In the genomic region with DNA sequence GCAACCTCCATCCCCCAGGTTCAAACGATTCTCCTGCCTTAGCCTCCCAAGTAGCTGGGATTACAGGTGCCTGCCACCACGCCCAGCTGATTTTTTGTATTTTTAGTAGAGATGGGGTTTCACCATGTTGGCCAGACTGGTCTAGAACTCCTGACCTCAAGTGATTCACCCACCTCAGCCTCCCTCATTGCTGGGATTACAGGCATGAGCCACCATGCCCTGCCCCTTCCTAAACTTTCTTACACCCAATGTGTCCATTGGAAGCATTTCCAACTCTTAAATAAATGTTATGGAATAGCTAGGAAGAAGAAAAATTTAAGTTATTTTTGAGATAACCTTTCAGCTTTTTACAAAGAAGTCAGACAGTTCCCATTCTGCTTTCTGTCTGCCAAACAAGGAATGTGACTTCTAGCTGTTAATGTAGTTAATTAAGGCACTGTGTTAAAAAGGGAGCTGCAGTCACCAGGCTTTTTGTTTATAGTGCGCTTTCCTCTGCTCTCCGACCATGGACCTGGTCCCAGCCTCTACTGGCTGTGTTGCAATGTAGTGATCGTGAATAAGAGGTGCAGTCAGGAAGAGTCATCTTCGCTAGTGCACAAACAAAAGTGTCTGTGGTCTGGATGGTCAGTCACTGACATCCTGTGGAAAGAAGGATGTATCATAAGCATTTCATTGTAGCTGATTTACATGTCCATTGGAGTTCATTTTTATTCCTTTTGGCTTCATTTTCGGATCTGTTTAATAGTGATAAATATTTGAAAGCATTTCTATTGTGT, we compare ENCODE assay signal across 11 cellular contexts. TPM values are rescaled to one million over a fixed set of nuclear protein-coding genes. Genes with fewer than 3 reads are reported as not detected.
DNase-seq lines count a peak whose midpoint lies in the region; ATAC-seq and TF ChIP-seq lines count a peak whose summit lies in the region.
"Had no signal": no experiment of that assay in that cellular context is flagged by ENCODE, and none has a peak within 500 bp of the region (broad histone marks: within the 10 kb centered on the region; RNA-seq: fewer than 3 reads in every experiment).

No MANE protein-coding gene starts in this region.

- WGBS in SK-N-SH (ENCODE audit: low lambda C conversion rate): 67% methylated on average over 7 of the region's 7 CpGs

- H3K36me3 ChIP-seq in SK-N-SH (replicated peaks in 1 of 2; ENCODE audit: control insufficient read depth in 1 of 2, insufficient read depth in 2 of 2, low read length in 1 of 2): peaks cover 20 to 30% of the 10 kb centered on the region in 2 experiments
- H3K36me3 ChIP-seq in SJSA1: peaks cover 50% of the 10 kb centered on the region
- peaks cover 4% of the 10 kb centered on the region for H3K36me3 ChIP-seq in skeletal muscle satellite cell (ENCODE audit: insufficient read depth, low read length)

- no peak overlapping the region for H3K4me3 ChIP-seq in SK-N-SH (ENCODE audit: low read depth in 2 of 2, low read length in 1 of 2)
- no peak overlapping the region for H3K4me3 ChIP-seq in SJSA1
- H3K4me3 ChIP-seq in skeletal muscle satellite cell (ENCODE audit: low read length): no peak overlapping the region

- no peaks in the 10 kb centered on the region for H3K9me3 ChIP-seq in SK-N-SH
- no peaks in the 10 kb centered on the region for H3K9me3 ChIP-seq in SJSA1 (replicated peaks)
- H3K9me3 ChIP-seq in skeletal muscle satellite cell (replicated peaks; ENCODE audit: low read length): no peaks in the 10 kb centered on the region

- TF ChIP-seq CTCF in SK-N-SH (IDR thresholded peaks at IDR 0.05): no peak

- peaks cover 25% of the 10 kb centered on the region for H3F3A ChIP-seq in SK-N-SH (replicated peaks; ENCODE audit: insufficient read depth)

- H3K4me2 ChIP-seq in SK-N-SH: peak overlapping the region; percentile 4; the same call in 1 of the 2 replicates
- peak overlapping the region; percentile 74 for H3K4me2 ChIP-seq in skeletal muscle satellite cell (ENCODE audit: low read length)

- ATAC-seq in SK-N-SH treated with all-trans-retinoic acid at 6 μM for 48 hours: no peak
- no peak for ATAC-seq in GM21786 (IDR thresholded peaks at IDR 0.05; ENCODE audit: unreplicated experiment)

- DNase-seq in SK-N-SH (no peak), SJSA1 (ENCODE audit: low read depth in 1 of 2, low spot score in 2 of 2) (peak; percentile 71 to 74), fibroblast of peridontal ligament (ENCODE audit: extremely low read depth) (peak; percentile 73), NCI-H2081 (lab: John Stamatoyannopoulos, UW) (no peak), NCI-H187 (lab: John Stamatoyannopoulos, UW) (no peak)
- DNase-seq: activated B cell treated with CpG ODN at 0.5 μM for 24 hours; NCI-H774; stimulated activated CD4-positive, alpha-beta T cell treated with anti-CD3 and anti-CD28 coated beads, Interleukin-4, amount 100 ng/mL, for 4 hours had no signal

- POLR2A ChIA-PET in SK-N-SH (lab: Yijun Ruan, JAX): no interaction called here

- H3K4me1 ChIP-seq in SK-N-SH (ENCODE audit: control insufficient read depth in 1 of 2, insufficient read depth in 2 of 2, low read depth in 1 of 2, low read length in 1 of 2) (peaks cover 26 to 30% of the 10 kb centered on the region in 2 experiments), SJSA1 (replicated peaks) (peaks cover 33% of the 10 kb centered on the region), skeletal muscle satellite cell (ENCODE audit: control insufficient read depth, insufficient read depth, low read length) (peaks cover 43% of the 10 kb centered on the region)

- H3K27me3 ChIP-seq in SK-N-SH (ENCODE audit: insufficient read depth) (no peaks in the 10 kb centered on the region), SJSA1 (replicated peaks) (no peaks in the 10 kb centered on the region), skeletal muscle satellite cell (ENCODE audit: control insufficient read depth, insufficient read depth, low read length) (no peaks in the 10 kb centered on the region)

- no peak for TF ChIP-seq EP300 in SK-N-SH (IDR thresholded peaks at IDR 0.05; ENCODE audit: borderline replicate concordance in 1 of 2, low read depth in 1 of 2, low read length in 1 of 2)

- H4K20me1 ChIP-seq in SK-N-SH (ENCODE audit: insufficient read depth): peaks cover 51% of the 10 kb centered on the region

- CTCF ChIA-PET in SK-N-SH (lab: Yijun Ruan, JAX): interaction anchor here (0.6 to 11.8 kb wide), 37 partner anchors 8 to 266 kb away, joined by 3 to 206 read pairs (median 7); no protein-coding TSS in a partner anchor

- peaks cover 97% of the 10 kb centered on the region for H3K79me2 ChIP-seq in SK-N-SH (ENCODE audit: insufficient read depth)

- H2AFZ ChIP-seq in SK-N-SH (ENCODE audit: low read depth): no peak overlapping the region

- TF ChIP-seq RAD21 in SK-N-SH (IDR thresholded peaks at IDR 0.05; ENCODE audit: low read length): no peak

- H3K27ac ChIP-seq in SK-N-SH (ENCODE audit: low read depth in 2 of 2, low read length in 1 of 2): peak overlapping the region in 1 of 2 experiments; percentile 25; a peak in 2 of 4 replicates
- H3K27ac ChIP-seq in SJSA1: peak overlapping the region; percentile 12

- no peak overlapping the region for H3K9ac ChIP-seq in SK-N-SH
- peak overlapping the region; percentile 39 for H3K9ac ChIP-seq in skeletal muscle satellite cell (ENCODE audit: low read depth, low read length)

- no peaks in the 10 kb centered on the region for H3K9me2 ChIP-seq in SK-N-SH

TF ChIP-seq in SK-N-SH, 30 proteins besides CTCF, POLR2A, EP300 and RAD21 (continues in another document):
- no peak for TF ChIP-seq MEF2A (IDR thresholded peaks at IDR 0.05; ENCODE audit: borderline replicate concordance, low read depth)
- TF ChIP-seq, protein P1, sequence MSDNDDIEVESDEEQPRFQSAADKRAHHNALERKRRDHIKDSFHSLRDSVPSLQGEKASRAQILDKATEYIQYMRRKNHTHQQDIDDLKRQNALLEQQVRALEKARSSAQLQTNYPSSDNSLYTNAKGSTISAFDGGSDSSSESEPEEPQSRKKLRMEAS (IDR thresholded peaks at IDR 0.05; ENCODE audit: low read depth): no peak
- no peak for TF ChIP-seq RCOR1 (IDR thresholded peaks at IDR 0.05; ENCODE audit: low read length)
- TF ChIP-seq FOXJ3 (CRISPR knock-in tag; IDR thresholded peaks at IDR 0.05): no peak

TF ChIP-seq in SK-N-SH treated with all-trans-retinoic acid at 6 μM for 48 hours, 23 proteins besides CTCF, POLR2A, EP300 and RAD21 (continues in another document):
- TF ChIP-seq SNAI2 (CRISPR knock-in tag; IDR thresholded peaks at IDR 0.05) (no peak), ESRRG (CRISPR knock-in tag; IDR thresholded peaks at IDR 0.05) (no peak), ISL1 (CRISPR knock-in tag; IDR thresholded peaks at IDR 0.05) (no peak), ZC3H10 (CRISPR knock-in tag; IDR thresholded peaks at IDR 0.05) (no peak), TCF4 (CRISPR knock-in tag; IDR thresholded peaks at IDR 0.05; ENCODE audit: borderline replicate concordance) (no peak), OSR1 (CRISPR knock-in tag; IDR thresholded peaks at IDR 0.05) (no peak), ZNF565 (CRISPR knock-in tag; conservative IDR thresholded peaks at IDR 0.05; ENCODE audit: low read depth) (no peak), ZFP30 (CRISPR knock-in tag; IDR thresholded peaks at IDR 0.05) (no peak), RARB (CRISPR knock-in tag; IDR thresholded peaks at IDR 0.05) (no peak), ARNTL (CRISPR knock-in tag; IDR thresholded peaks at IDR 0.05; ENCODE audit: borderline replicate concordance, low read depth) (no peak)
- TF ChIP-seq, protein P2, sequence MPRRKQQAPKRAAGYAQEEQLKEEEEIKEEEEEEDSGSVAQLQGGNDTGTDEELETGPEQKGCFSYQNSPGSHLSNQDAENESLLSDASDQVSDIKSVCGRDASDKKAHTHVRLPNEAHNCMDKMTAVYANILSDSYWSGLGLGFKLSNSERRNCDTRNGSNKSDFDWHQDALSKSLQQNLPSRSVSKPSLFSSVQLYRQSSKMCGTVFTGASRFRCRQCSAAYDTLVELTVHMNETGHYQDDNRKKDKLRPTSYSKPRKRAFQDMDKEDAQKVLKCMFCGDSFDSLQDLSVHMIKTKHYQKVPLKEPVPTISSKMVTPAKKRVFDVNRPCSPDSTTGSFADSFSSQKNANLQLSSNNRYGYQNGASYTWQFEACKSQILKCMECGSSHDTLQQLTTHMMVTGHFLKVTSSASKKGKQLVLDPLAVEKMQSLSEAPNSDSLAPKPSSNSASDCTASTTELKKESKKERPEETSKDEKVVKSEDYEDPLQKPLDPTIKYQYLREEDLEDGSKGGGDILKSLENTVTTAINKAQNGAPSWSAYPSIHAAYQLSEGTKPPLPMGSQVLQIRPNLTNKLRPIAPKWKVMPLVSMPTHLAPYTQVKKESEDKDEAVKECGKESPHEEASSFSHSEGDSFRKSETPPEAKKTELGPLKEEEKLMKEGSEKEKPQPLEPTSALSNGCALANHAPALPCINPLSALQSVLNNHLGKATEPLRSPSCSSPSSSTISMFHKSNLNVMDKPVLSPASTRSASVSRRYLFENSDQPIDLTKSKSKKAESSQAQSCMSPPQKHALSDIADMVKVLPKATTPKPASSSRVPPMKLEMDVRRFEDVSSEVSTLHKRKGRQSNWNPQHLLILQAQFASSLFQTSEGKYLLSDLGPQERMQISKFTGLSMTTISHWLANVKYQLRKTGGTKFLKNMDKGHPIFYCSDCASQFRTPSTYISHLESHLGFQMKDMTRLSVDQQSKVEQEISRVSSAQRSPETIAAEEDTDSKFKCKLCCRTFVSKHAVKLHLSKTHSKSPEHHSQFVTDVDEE (CRISPR knock-in tag; IDR thresholded peaks at IDR 0.05): no peak
- TF ChIP-seq, protein P3, sequence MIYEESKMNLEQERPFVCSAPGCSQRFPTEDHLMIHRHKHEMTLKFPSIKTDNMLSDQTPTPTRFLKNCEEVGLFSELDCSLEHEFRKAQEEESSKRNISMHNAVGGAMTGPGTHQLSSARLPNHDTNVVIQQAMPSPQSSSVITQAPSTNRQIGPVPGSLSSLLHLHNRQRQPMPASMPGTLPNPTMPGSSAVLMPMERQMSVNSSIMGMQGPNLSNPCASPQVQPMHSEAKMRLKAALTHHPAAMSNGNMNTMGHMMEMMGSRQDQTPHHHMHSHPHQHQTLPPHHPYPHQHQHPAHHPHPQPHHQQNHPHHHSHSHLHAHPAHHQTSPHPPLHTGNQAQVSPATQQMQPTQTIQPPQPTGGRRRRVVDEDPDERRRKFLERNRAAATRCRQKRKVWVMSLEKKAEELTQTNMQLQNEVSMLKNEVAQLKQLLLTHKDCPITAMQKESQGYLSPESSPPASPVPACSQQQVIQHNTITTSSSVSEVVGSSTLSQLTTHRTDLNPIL (CRISPR knock-in tag; IDR thresholded peaks at IDR 0.05; ENCODE audit: low read depth): no peak

RNA-seq across cellular contexts. Expression of a gene that starts 39.7 kb away (rescaled TPM):
- polyA plus RNA-seq in SK-N-SH (2012; rRNA removed): 41.6 and 49.2 TPM in 2 replicates
- polyA plus RNA-seq in SK-N-SH (2012; cell fraction: cytosol; rRNA removed): 27.1 and 31.0 TPM in 2 replicates
- 103 and 133 TPM in 2 replicates for polyA plus RNA-seq in SK-N-SH (2012; cell fraction: nucleus; rRNA removed)
- 53.3 and 59.7 TPM in 2 replicates for total RNA-seq in SJSA1 (2014; rRNA removed; shearing (Covaris generic))
- 60.8 and 68.1 TPM in 2 replicates for total RNA-seq in skeletal muscle satellite cell (2012; rRNA removed)

Comparison
In these comparisons a context has a peak if more than half of its experiments do, and no peak if none do; other contexts are left out.
1. DNase-seq: peak in SJSA1 (2 of 2) and fibroblast of peridontal ligament (single experiment); none in SK-N-SH (single experiment), NCI-H2081 (0 of 2) and NCI-H187 (0 of 2).